In the genomic region with DNA sequence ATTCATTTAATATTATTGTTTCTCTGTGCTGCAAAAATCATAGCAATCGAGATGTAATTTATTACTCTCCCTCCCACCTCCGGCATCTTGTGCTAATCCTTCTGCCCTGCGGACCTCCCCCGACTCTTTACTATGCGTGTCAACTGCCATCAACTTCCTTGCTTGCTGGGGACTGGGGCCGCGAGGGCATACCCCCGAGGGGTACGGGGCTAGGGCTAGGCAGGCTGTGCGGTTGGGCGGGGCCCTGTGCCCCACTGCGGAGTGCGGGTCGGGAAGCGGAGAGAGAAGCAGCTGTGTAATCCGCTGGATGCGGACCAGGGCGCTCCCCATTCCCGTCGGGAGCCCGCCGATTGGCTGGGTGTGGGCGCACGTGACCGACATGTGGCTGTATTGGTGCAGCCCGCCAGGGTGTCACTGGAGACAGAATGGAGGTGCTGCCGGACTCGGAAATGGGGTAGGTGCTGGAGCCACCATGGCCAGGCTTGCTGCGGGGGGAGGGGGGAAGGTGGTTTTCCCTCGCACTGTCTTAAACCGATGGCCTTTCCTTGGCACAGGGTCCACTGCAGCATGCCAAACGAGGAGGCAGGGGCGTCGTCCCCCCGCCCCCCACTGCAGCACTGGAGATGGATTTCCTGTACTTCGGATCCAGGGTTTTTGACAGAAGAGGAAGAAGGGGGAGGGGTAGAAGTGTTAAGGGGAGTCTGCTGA, we compare ENCODE assay signal across 8 cellular contexts. TPM values are rescaled to one million over a fixed set of nuclear protein-coding genes. Genes with fewer than 3 reads are reported as not detected.
A peak's percentile ranks its signal among the peaks of the same experiment; 100 is the strongest.
DNase-seq lines count a peak whose midpoint lies in the region; ATAC-seq and TF ChIP-seq lines count a peak whose summit lies in the region.

A gene (plus strand): TSS at position 414 of the 708 bp plus-strand sequence. CDS start 17,006 bp downstream, outside the sequence.

- peaks cover 51% of the 10 kb centered on the region for H3K79me2 ChIP-seq in mammary epithelial cell (ENCODE audit: insufficient read depth, low read length)

- H2AFZ ChIP-seq in mammary epithelial cell (ENCODE audit: low read depth, low read length) = peak within 1 kb of the TSS; percentile 95

- peaks cover 22% of the 10 kb centered on the region for H3K4me1 ChIP-seq in mammary epithelial cell (ENCODE audit: insufficient read depth, low read length)

- intact Hi-C loops in mammary epithelial cell (cut with micrococcal nuclease) = no loop called here

- no peaks in the 10 kb centered on the region for H3K36me3 ChIP-seq in mammary epithelial cell (ENCODE audit: insufficient read depth, low read length)

- no peak for TF ChIP-seq CTCF in WI38 (IDR thresholded peaks at IDR 0.05; ENCODE audit: low read depth, low read length)
- no peak for TF ChIP-seq CTCF in mammary epithelial cell (conservative IDR thresholded peaks at IDR 0.05 in 1 of 2, IDR thresholded peaks at IDR 0.05 in 1 of 2; ENCODE audit: extremely low read depth in 1 of 2, insufficient read depth in 1 of 2, low read depth in 1 of 2, low read length in 2 of 2)

- peak within 1 kb of the TSS; percentile 77 for H3K9ac ChIP-seq in mammary epithelial cell (ENCODE audit: insufficient read depth, low read length)

- peak within 1 kb of the TSS; percentile 78 for H3K4me2 ChIP-seq in mammary epithelial cell (ENCODE audit: insufficient read depth, low read depth, low read length)

- CTCF ChIA-PET in mammary epithelial cell (lab: Charles Lee; ENCODE audit: low non-redundant PET) = interaction anchor here (0.5 kb wide), 1 partner anchor 29 kb away, joined by 3 read pairs; no protein-coding TSS in a partner anchor

- 1% methylated on average over 17 of the region's 36 CpGs for WGBS in mammary epithelial cell (ENCODE audit: low coverage, missing lambda C conversion rate)

- no peaks in the 10 kb centered on the region for H4K20me1 ChIP-seq in mammary epithelial cell (ENCODE audit: insufficient read depth, low read length)

- no TSS peak for BruUV-seq in mammary epithelial cell (replicated peaks; lab: Mats Ljungman, UMichigan)

- dilution Hi-C loops in mammary epithelial cell (cut with HindIII; ENCODE audit: low sequenced_read_pairs) = no loop called here

- no peaks in the 10 kb centered on the region for H3K27me3 ChIP-seq in mammary epithelial cell (ENCODE audit: insufficient read depth, low read length)

- peak; percentile 97 for ATAC-seq in GM18520 (IDR thresholded peaks at IDR 0.05; ENCODE audit: unreplicated experiment)
- ATAC-seq in HG03045 (IDR thresholded peaks at IDR 0.05; ENCODE audit: unreplicated experiment) = peak; percentile 100

- in situ Hi-C loops in mammary epithelial cell (cut with MboI; ENCODE audit: low sequenced_read_pairs in 2 of 2) = no loop called here

- peak within 1 kb of the TSS; percentile 60 for H3K27ac ChIP-seq in mammary epithelial cell (ENCODE audit: insufficient read depth, low read depth, low read length)
- H3K27ac ChIP-seq in skin epidermis = peak within 1 kb of the TSS in 18 of 21 experiments; percentile 24 to 80 (median 56)

- DNase-seq in 8988T = peak; percentile 57
- peak; percentile 72 for DNase-seq in NCI-H2196 treated with DMSO at 0.1 percent for 48 hours (lab: John Stamatoyannopoulos, UW; ENCODE audit: unreplicated experiment)
- peak; percentile 81 for DNase-seq in mammary epithelial cell
- DNase-seq in iPS-NIHi11 (ENCODE audit: low spot score) = peak; percentile 92

- H3K4me3 ChIP-seq in WI38 (ENCODE audit: low read depth, low read length) (peak within 1 kb of the TSS; percentile 87), mammary epithelial cell (replicated peaks in 1 of 3; ENCODE audit: insufficient read depth in 1 of 3, low read depth in 2 of 3, low read length in 3 of 3) (peak within 1 kb of the TSS; percentile 78 to 88 (median 88)), skin epidermis (peak within 1 kb of the TSS; percentile 48 to 67 (median 51))

- H3K9me3 ChIP-seq in mammary epithelial cell (replicated peaks; ENCODE audit: insufficient read depth, low read length) = no peaks in the 10 kb centered on the region

RNA-seq across cellular contexts. Expression of the gene that starts here (rescaled TPM):
- 10 to 100 TPM; 29.6 to 63.3 TPM for total RNA-seq in mammary epithelial cell
- 13.0 TPM for polyA plus RNA-seq in mammary epithelial cell
- polyA minus RNA-seq in mammary epithelial cell = 56.1 TPM

Comparison
In these comparisons a context has a peak if more than half of its experiments do, and no peak if none do; other contexts are left out.
1. Peak in every context shown above with its lines: DNase-seq, ATAC-seq, H3K4me3 ChIP-seq and H3K27ac ChIP-seq.